Comparison of ENCODE assay signal across 10 cellular contexts in the genomic region with DNA sequence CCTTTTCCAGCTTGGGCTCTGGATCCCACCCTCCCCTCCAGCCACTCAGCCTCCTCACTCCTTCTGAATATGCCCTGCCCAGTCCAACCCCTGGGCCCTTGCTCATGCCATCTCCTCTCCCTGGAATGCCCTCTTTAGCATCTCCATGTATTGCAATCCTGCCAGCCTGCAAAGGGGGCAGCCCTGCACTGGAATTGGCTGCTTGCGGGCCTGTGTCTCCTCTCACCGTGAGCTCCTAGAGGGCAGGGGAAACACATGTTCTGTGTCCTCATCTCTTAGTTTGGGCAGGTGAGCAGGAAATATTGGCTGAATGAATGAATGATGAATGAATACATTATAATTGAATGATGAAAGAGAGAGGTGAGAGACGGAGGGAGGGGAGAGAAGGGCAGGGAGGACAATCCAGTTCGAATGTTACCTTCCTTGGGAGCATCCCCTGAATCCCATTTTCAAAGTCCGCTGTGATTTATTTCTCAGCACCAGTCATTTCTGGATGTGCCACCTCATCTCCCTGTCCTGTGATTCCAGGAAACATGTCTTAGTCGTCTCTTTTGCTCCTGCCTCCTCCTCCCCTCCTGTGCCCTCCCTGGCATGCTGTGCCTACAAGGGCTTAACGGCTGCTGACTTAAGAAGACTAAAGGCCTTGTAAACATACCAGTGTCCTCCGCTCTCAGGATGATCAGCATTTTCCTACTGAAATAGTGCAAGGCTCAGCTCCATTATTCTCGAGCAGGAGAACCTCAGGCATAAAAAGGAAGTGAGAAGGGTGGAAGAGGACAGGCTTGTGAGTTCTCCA.
A peak's percentile ranks its signal among the peaks of the same experiment; 100 is the strongest.
DNase-seq lines count a peak whose midpoint lies in the region; ATAC-seq and TF ChIP-seq lines count a peak whose summit lies in the region.
"Had no signal": no experiment of that assay in that cellular context is flagged by ENCODE, and none has a peak within 500 bp of the region (broad histone marks: within the 10 kb centered on the region; RNA-seq: fewer than 3 reads in every experiment).

No MANE protein-coding gene starts in this region.

- no peak for TF ChIP-seq EP300 in ovary (IDR thresholded peaks at IDR 0.05)

- TF ChIP-seq CTCF in ovary (IDR thresholded peaks at IDR 0.05): no peak

- H3K4me1 Mint-ChIP-seq in activated T-cell treated with anti-CD3 and anti-CD28 coated beads, Interleukin-2, amount 50 U/mL, for 4 hours (ENCODE audit: low read depth): peaks cover 93% of the 10 kb centered on the region
- peaks cover 80% of the 10 kb centered on the region for H3K4me1 Mint-ChIP-seq in T-helper 1 cell treated with Interleukin-12 subunit alpha and Interleukin-12 subunit beta and Interleukin-4 antibody, amounts not matched to agents 30 μg/mL and 1 μg/mL, for 36 hours (ENCODE audit: low read depth)
- peaks cover 76 to 84% of the 10 kb centered on the region in 2 donors for H3K4me1 Mint-ChIP-seq in effector memory CD8-positive, alpha-beta T cell (ENCODE audit: low read depth in 2 of 2)
- peaks cover 97% of the 10 kb centered on the region for H3K4me1 Mint-ChIP-seq in stimulated activated naive CD8-positive, alpha-beta T cell treated with anti-CD3 and anti-CD28 coated beads, Interleukin-15, Interleukin-2, amounts not matched to agents 100 ng/mL and 50 ng/mL, for 24 hours (ENCODE audit: low read depth)

- no peaks in the 10 kb centered on the region for H3K36me3 Mint-ChIP-seq in activated T-cell treated with anti-CD3 and anti-CD28 coated beads, Interleukin-2, amount 50 U/mL, for 4 hours (ENCODE audit: insufficient read depth)
- H3K36me3 Mint-ChIP-seq in T-helper 1 cell treated with Interleukin-12 subunit alpha and Interleukin-12 subunit beta and Interleukin-4 antibody, amounts not matched to agents 30 μg/mL and 1 μg/mL, for 36 hours (ENCODE audit: low read depth): peaks cover under 1% of the 10 kb centered on the region
- H3K36me3 Mint-ChIP-seq in effector memory CD8-positive, alpha-beta T cell (ENCODE audit: insufficient read depth): peaks cover 11% of the 10 kb centered on the region
- H3K36me3 Mint-ChIP-seq in stimulated activated naive CD8-positive, alpha-beta T cell treated with anti-CD3 and anti-CD28 coated beads, Interleukin-15, Interleukin-2, amounts not matched to agents 100 ng/mL and 50 ng/mL, for 24 hours (ENCODE audit: low read depth): peaks cover 12% of the 10 kb centered on the region
- H3K36me3 Mint-ChIP-seq: IgD-negative memory B cell had no signal

- H3K27ac ChIP-seq in ovary: no peak overlapping the region

- H3K9me3 ChIP-seq in ovary: no peaks in the 10 kb centered on the region

- ATAC-seq in activated T-cell treated with anti-CD3 and anti-CD28 coated beads, Interleukin-2, amount 50 U/mL, for 4 hours: peak; percentile 36 to 41
- ATAC-seq in effector memory CD8-positive, alpha-beta T cell (replicated peaks): no peak

- peak overlapping the region; percentile 55 for H3K4me3 Mint-ChIP-seq in activated T-cell treated with anti-CD3 and anti-CD28 coated beads, Interleukin-2, amount 50 U/mL, for 4 hours
- H3K4me3 Mint-ChIP-seq in T-helper 1 cell treated with Interleukin-12 subunit alpha and Interleukin-12 subunit beta and Interleukin-4 antibody, amounts not matched to agents 30 μg/mL and 1 μg/mL, for 36 hours: peak overlapping the region; percentile 56
- H3K4me3 Mint-ChIP-seq in effector memory CD8-positive, alpha-beta T cell: peak overlapping the region; percentile 72 to 98
- H3K4me3 Mint-ChIP-seq in stimulated activated naive CD8-positive, alpha-beta T cell treated with anti-CD3 and anti-CD28 coated beads, Interleukin-15, Interleukin-2, amounts not matched to agents 100 ng/mL and 50 ng/mL, for 24 hours: peak overlapping the region; percentile 70

- no peaks in the 10 kb centered on the region for H3K36me3 ChIP-seq in ovary

- H3K9me3 Mint-ChIP-seq in activated T-cell treated with anti-CD3 and anti-CD28 coated beads, Interleukin-2, amount 50 U/mL, for 4 hours: no peaks in the 10 kb centered on the region
- H3K9me3 Mint-ChIP-seq in T-helper 1 cell treated with Interleukin-12 subunit alpha and Interleukin-12 subunit beta and Interleukin-4 antibody, amounts not matched to agents 30 μg/mL and 1 μg/mL, for 36 hours: no peaks in the 10 kb centered on the region
- H3K9me3 Mint-ChIP-seq in effector memory CD8-positive, alpha-beta T cell: peaks cover 0 to under 1% of the 10 kb centered on the region in 2 donors
- H3K9me3 Mint-ChIP-seq in stimulated activated naive CD8-positive, alpha-beta T cell treated with anti-CD3 and anti-CD28 coated beads, Interleukin-15, Interleukin-2, amounts not matched to agents 100 ng/mL and 50 ng/mL, for 24 hours: peaks cover 4% of the 10 kb centered on the region

- no peaks in the 10 kb centered on the region for H3K27me3 Mint-ChIP-seq in activated T-cell treated with anti-CD3 and anti-CD28 coated beads, Interleukin-2, amount 50 U/mL, for 4 hours (ENCODE audit: low read depth)
- no peaks in the 10 kb centered on the region for H3K27me3 Mint-ChIP-seq in T-helper 1 cell treated with Interleukin-12 subunit alpha and Interleukin-12 subunit beta and Interleukin-4 antibody, amounts not matched to agents 30 μg/mL and 1 μg/mL, for 36 hours (ENCODE audit: low read depth)
- no peaks in the 10 kb centered on the region for H3K27me3 Mint-ChIP-seq in effector memory CD8-positive, alpha-beta T cell
- H3K27me3 Mint-ChIP-seq in stimulated activated naive CD8-positive, alpha-beta T cell treated with anti-CD3 and anti-CD28 coated beads, Interleukin-15, Interleukin-2, amounts not matched to agents 100 ng/mL and 50 ng/mL, for 24 hours: no peaks in the 10 kb centered on the region

- 67 to 74% (median 73%) methylated on average over 9 of the region's 9 CpGs for WGBS in ovary, 3 donors

- no peak for TF ChIP-seq POLR2A in ovary (IDR thresholded peaks at IDR 0.05)

- intact Hi-C loops in ovary (cut with DNase I): no loop called here

- H3K4me3 ChIP-seq in ovary: no peak overlapping the region

- no peaks in the 10 kb centered on the region for H3K27me3 ChIP-seq in ovary

- no peak for DNase-seq in activated T-cell treated with anti-CD3 and anti-CD28 coated beads, Interleukin-2, amount 50 U/mL, for 4 hours
- DNase-seq in activated T-cell treated with anti-CD3 and anti-CD28 coated beads for 4 hours (no peak), anterior cingulate cortex (lab: John Stamatoyannopoulos, UW) (no peak), NCI-H524 treated with DMSO at 0.1 percent for 48 hours (lab: John Stamatoyannopoulos, UW) (no peak), ovary (no peak)
- no peak for DNase-seq in effector memory CD8-positive, alpha-beta T cell
- DNase-seq: NCI-H2171 treated with DMSO at 0.1 percent for 48 hours had no signal

- peak overlapping the region; percentile 94 for H3K27ac Mint-ChIP-seq in T-helper 1 cell treated with Interleukin-12 subunit alpha and Interleukin-12 subunit beta and Interleukin-4 antibody, amounts not matched to agents 30 μg/mL and 1 μg/mL, for 36 hours
- peak overlapping the region; percentile 88 to 99 for H3K27ac Mint-ChIP-seq in effector memory CD8-positive, alpha-beta T cell
- H3K27ac Mint-ChIP-seq in stimulated activated naive CD8-positive, alpha-beta T cell treated with anti-CD3 and anti-CD28 coated beads, Interleukin-15, Interleukin-2, amounts not matched to agents 100 ng/mL and 50 ng/mL, for 24 hours: peak overlapping the region; percentile 98

- no peaks in the 10 kb centered on the region for H3K4me1 ChIP-seq in ovary (ENCODE audit: insufficient read depth)
